ENCODE assay signal across 1 cellular context in the genomic region with DNA sequence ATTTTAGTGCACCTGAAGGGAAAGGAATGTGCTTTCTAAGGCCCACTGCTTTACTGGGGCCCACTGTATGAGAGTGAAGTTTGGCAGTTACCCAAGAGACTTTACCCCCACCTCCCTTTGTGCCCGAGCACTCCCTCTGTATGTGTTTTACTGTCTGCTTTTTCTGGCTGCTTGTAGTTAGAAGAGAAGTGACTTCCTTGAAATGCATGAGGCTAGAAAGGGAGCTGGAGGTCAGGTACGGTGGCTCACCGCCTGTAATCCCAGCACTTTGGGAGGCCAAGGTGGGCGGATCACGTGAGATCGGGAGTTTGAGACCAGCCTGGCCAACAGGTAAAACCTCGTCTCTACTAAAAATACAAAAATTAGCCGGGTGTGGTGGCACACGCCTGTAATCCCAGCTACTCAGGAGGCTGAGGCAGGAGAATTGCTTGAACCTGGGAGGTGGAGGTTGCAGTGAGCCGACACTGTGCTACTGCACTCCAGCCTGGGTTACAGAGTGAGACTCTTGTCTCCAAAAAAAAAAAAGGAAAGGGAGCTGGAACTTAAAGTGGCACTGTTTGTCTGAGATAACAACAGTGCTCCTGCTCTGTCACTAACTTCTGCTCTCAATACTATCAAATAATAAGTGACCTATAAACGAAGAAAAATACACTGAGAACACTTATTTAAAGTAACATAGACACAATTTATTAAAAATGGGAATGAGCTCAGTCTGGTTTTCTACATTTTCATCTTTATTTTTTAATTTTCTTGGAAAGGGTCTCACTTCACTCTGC.
TF ChIP-seq lines count a peak whose summit lies in the region.

No MANE protein-coding gene starts in this region.

TF ChIP-seq in HepG2, 621 proteins besides CTCF, POLR2A, EP300 and RAD21:
- TF ChIP-seq, protein P1, sequence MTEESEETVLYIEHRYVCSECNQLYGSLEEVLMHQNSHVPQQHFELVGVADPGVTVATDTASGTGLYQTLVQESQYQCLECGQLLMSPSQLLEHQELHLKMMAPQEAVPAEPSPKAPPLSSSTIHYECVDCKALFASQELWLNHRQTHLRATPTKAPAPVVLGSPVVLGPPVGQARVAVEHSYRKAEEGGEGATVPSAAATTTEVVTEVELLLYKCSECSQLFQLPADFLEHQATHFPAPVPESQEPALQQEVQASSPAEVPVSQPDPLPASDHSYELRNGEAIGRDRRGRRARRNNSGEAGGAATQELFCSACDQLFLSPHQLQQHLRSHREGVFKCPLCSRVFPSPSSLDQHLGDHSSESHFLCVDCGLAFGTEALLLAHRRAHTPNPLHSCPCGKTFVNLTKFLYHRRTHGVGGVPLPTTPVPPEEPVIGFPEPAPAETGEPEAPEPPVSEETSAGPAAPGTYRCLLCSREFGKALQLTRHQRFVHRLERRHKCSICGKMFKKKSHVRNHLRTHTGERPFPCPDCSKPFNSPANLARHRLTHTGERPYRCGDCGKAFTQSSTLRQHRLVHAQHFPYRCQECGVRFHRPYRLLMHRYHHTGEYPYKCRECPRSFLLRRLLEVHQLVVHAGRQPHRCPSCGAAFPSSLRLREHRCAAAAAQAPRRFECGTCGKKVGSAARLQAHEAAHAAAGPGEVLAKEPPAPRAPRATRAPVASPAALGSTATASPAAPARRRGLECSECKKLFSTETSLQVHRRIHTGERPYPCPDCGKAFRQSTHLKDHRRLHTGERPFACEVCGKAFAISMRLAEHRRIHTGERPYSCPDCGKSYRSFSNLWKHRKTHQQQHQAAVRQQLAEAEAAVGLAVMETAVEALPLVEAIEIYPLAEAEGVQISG (CRISPR knock-in tag; IDR thresholded peaks at IDR 0.05): 0 out of 2 replicates have a peak, but pooled peaks have one; percentile 32
- TF ChIP-seq NFIC (IDR thresholded peaks at IDR 0.05; ENCODE audit: low read length): no peak
